ENCODE assay signal across 8 cellular contexts in genomic region chr6:2841264-2842138, GRCh38. TPM values are rescaled to one million over a fixed set of nuclear protein-coding genes. Genes with fewer than 3 reads are reported as not detected.
DNase-seq lines count a peak whose midpoint lies in the region; ATAC-seq, FAIRE-seq and TF ChIP-seq lines count a peak whose summit lies in the region.

Gene SERPINB1 (minus strand): TSS chr6:2841863. CDS start chr6:2840586, 1,277 bp downstream.

- H3K4me2 ChIP-seq in astrocyte (ENCODE audit: low read length), result peak within 1 kb of the TSS; percentile 82

- peak within 1 kb of the TSS; percentile 77 for H3K9ac ChIP-seq in astrocyte (ENCODE audit: low read length)

- H2AFZ ChIP-seq in astrocyte (ENCODE audit: low read depth, low read length), result peak within 1 kb of the TSS; percentile 72

- no peaks in the 10 kb centered on the region for H4K20me1 ChIP-seq in astrocyte (ENCODE audit: insufficient read depth, low read length)

- no peak for FAIRE-seq in astrocyte (lab: Jason Lieb, UNC)

- TF ChIP-seq CTCF in astrocyte (IDR thresholded peaks at IDR 0.05; ENCODE audit: insufficient read depth, low read depth, low read length) (no peak), psoas muscle (IDR thresholded peaks at IDR 0.05) (no peak)

- H3K9me3 ChIP-seq in HAP-1 (no peaks in the 10 kb centered on the region), astrocyte (ENCODE audit: insufficient read depth, low read depth, low read length) (no peaks in the 10 kb centered on the region), right cardiac atrium (ENCODE audit: control insufficient read depth, low read length) (no peaks in the 10 kb centered on the region), psoas muscle (no peaks in the 10 kb centered on the region)

- H3K4me1 ChIP-seq in HAP-1 (peaks cover 31% of the 10 kb centered on the region), astrocyte (ENCODE audit: insufficient read depth, low read length) (peaks cover 27% of the 10 kb centered on the region), right cardiac atrium (ENCODE audit: control insufficient read depth, insufficient read depth, low read length) (peaks cover 17% of the 10 kb centered on the region), psoas muscle (peaks cover 34% of the 10 kb centered on the region), urinary bladder (ENCODE audit: insufficient read depth) (no peaks in the 10 kb centered on the region)

- no peaks in the 10 kb centered on the region for H3K79me2 ChIP-seq in astrocyte (ENCODE audit: insufficient read depth, low read length)

- intact Hi-C loops in T-helper 2 cell treated with Interferon-gamma antibody and Interleukin-4, amounts not matched to agents 100 ng/mL and 5 ng/mL, for 36 hours (cut with micrococcal nuclease), result loop anchor here (1.0 to 5.0 kb wide), 4 partner anchors 48 to 226 kb away; partner anchors contain the start of genes RIPK1 and WRNIP1
- intact Hi-C loops in right cardiac atrium (cut with DNase I) (loop anchor here in 3 of 4 donors (5.0 to 10.0 kb wide), 5 partner anchors 47 to 213 kb away; no protein-coding TSS in a partner anchor), psoas muscle (cut with DNase I) (loop anchor here (2.0 to 5.0 kb wide), 5 partner anchors 49 to 216 kb away; no protein-coding TSS in a partner anchor)

- H3K4me3 ChIP-seq in HAP-1, result peak within 1 kb of the TSS; percentile 31
- H3K4me3 ChIP-seq in astrocyte (ENCODE audit: insufficient read depth, low read depth, low read length), result peak within 1 kb of the TSS; percentile 50
- H3K4me3 ChIP-seq in right cardiac atrium (ENCODE audit: low read length), result peak within 1 kb of the TSS; percentile 56
- peak within 1 kb of the TSS; percentile 73 for H3K4me3 ChIP-seq in psoas muscle
- H3K4me3 ChIP-seq in urinary bladder (ENCODE audit: low read depth, low read length), result peak within 1 kb of the TSS; percentile 59

- ATAC-seq in right cardiac atrium (peak; percentile 95), psoas muscle (peak; percentile 85 to 93 (median 92))

- DNase-seq in Daoy (ENCODE audit: low read depth) (peak; percentile 85), HAP-1 (ENCODE audit: low spot score in 2 of 2) (peak; percentile 81 to 86), NCI-H1436 treated with DMSO at 0.1 percent for 48 hours (lab: John Stamatoyannopoulos, UW) (peak; percentile 34), astrocyte (ENCODE audit: low read depth) (peak; percentile 90), right cardiac atrium (peak; percentile 94 to 97 (median 97)), psoas muscle (peak; percentile 92 to 95)

- H3K4me3 Mint-ChIP-seq in astrocyte (ENCODE audit: unreplicated experiment), result peak within 1 kb of the TSS; percentile 58

- H3K27me3 ChIP-seq in HAP-1 (ENCODE audit: low read depth), result no peaks in the 10 kb centered on the region
- H3K27me3 ChIP-seq in astrocyte (ENCODE audit: insufficient read depth, low read length), result no peaks in the 10 kb centered on the region
- no peaks in the 10 kb centered on the region for H3K27me3 ChIP-seq in right cardiac atrium (ENCODE audit: control insufficient read depth, insufficient read depth)
- H3K27me3 ChIP-seq in psoas muscle (ENCODE audit: insufficient read depth in 3 of 3, low read length in 2 of 3), result no peaks in the 10 kb centered on the region

- peak within 1 kb of the TSS; percentile 86 for H3K27ac Mint-ChIP-seq in astrocyte (ENCODE audit: unreplicated experiment)

- peaks cover 5% of the 10 kb centered on the region for H3K36me3 Mint-ChIP-seq in astrocyte (ENCODE audit: low read depth, unreplicated experiment)

- H3K4me1 Mint-ChIP-seq in astrocyte (ENCODE audit: low read depth, unreplicated experiment), result peaks cover 22% of the 10 kb centered on the region

- under 1% methylated on average over 66 of the region's 67 CpGs for WGBS in right cardiac atrium
- 0 to 2% (median 1%) methylated on average over 41 to 67 of the region's 67 CpGs for WGBS in psoas muscle, 3 donors
- 1% methylated on average over 67 of the region's 67 CpGs for WGBS in urinary bladder

- no peaks in the 10 kb centered on the region for H3K27me3 Mint-ChIP-seq in astrocyte (ENCODE audit: low read depth, unreplicated experiment)

- no peaks in the 10 kb centered on the region for H3K9me3 Mint-ChIP-seq in astrocyte (ENCODE audit: unreplicated experiment)

- H3K27ac ChIP-seq in astrocyte (ENCODE audit: low read depth, low read length) (peak within 1 kb of the TSS; percentile 36), right cardiac atrium (ENCODE audit: low read length) (peak within 1 kb of the TSS; percentile 79), psoas muscle (peak within 1 kb of the TSS; percentile 97), urinary bladder (ENCODE audit: low read depth) (peak within 1 kb of the TSS; percentile 92)

- in situ Hi-C loops in HAP-1 (cut with MboI; ENCODE audit: low sequenced_read_pairs), result loop anchor here (5.0 kb wide), 1 partner anchor 216 kb away; no protein-coding TSS in a partner anchor

- H3K36me3 ChIP-seq in HAP-1 (replicated peaks) (0 out of 2 replicates have a peak, but pooled peaks cover 3% of the 10 kb centered on the region), astrocyte (ENCODE audit: insufficient read depth, low read length) (no peaks in the 10 kb centered on the region), psoas muscle (ENCODE audit: insufficient read depth in 1 of 2, low read depth in 1 of 2) (peaks cover 2 to 35% of the 10 kb centered on the region in 2 donors), urinary bladder (ENCODE audit: insufficient read depth) (no peaks in the 10 kb centered on the region)

RNA-seq across cellular contexts. Expression of gene SERPINB1, which starts in this region (rescaled TPM):
- total RNA-seq in Daoy (2014; rRNA removed; shearing (Covaris generic)), result 1.4 and 3.7 TPM in 2 replicates
- 67.0 and 67.4 TPM in 2 replicates for total RNA-seq in T-helper 2 cell treated with Interferon-gamma antibody and Interleukin-4, amounts not matched to agents 100 ng/mL and 5 ng/mL, for 36 hours
- 1.5 and 2.0 TPM in 2 replicates for total RNA-seq in astrocyte
- 10 to 100 TPM; 27.3 to 42.1 (median 32.7) TPM for total RNA-seq in right cardiac atrium
- 23.6 TPM for polyA plus RNA-seq in right cardiac atrium
- 10 to 100 TPM; 10.2 to 62.0 (median 52.2) TPM for total RNA-seq in psoas muscle
- polyA plus RNA-seq in psoas muscle, result 100 to 1,000 TPM in 1 of 3 donors, 10 to 100 TPM in 2; 28.1 to 131 (median 33.4) TPM
- 15.9 TPM for total RNA-seq in urinary bladder
- polyA plus RNA-seq in urinary bladder, result 29.3 TPM

Comparison
In these comparisons a context has a peak if more than half of its experiments do, and no peak if none do; other contexts are left out.
1. Peak in every context shown above with its lines: DNase-seq, ATAC-seq, H3K4me3 ChIP-seq and H3K27ac ChIP-seq.
2. DNase-seq: peak in every context shown above with its lines; median percentile 97 in right cardiac atrium; 94 in psoas muscle; 90 in astrocyte; 85 in Daoy; 84 in HAP-1; 34 in NCI-H1436 treated with DMSO at 0.1 percent for 48 hours.
3. H3K27ac ChIP-seq: peak in every context shown above with its lines; median percentile 97 in psoas muscle; 92 in urinary bladder; 79 in right cardiac atrium; 36 in astrocyte.